Comparison of ENCODE assay signal across 12 cellular contexts in genomic region chr9:134956387-134956786, GRCh38. TPM values are rescaled to one million over a fixed set of nuclear protein-coding genes. Genes with fewer than 3 reads are reported as not detected.
A peak's percentile ranks its signal among the peaks of the same experiment; 100 is the strongest.
DNase-seq lines count a peak whose midpoint lies in the region; ATAC-seq, FAIRE-seq and TF ChIP-seq lines count a peak whose summit lies in the region.
"Not testable (repeated sequence)": the region's sequence is repeated elsewhere in the genome, so short reads cannot be mapped to it uniquely, and the experiment has no call there.
"Had no signal": no experiment of that assay in that cellular context is flagged by ENCODE, and none has a peak within 500 bp of the region (broad histone marks: within the 10 kb centered on the region; RNA-seq: fewer than 3 reads in every experiment).

No MANE protein-coding gene starts in this region.

- H3K4me1 ChIP-seq in A549; HEK293 (ENCODE audit: control insufficient read depth, insufficient read depth, low read length); GM12878 (ENCODE audit: control insufficient read depth, insufficient read depth, low read length); keratinocyte (ENCODE audit: control insufficient read depth, extremely low read depth, insufficient read depth, low read length): not testable (repeated sequence)

- TF ChIP-seq EP300 in A549 (IDR thresholded peaks at IDR 0.05); GM12878 (IDR thresholded peaks at IDR 0.05; ENCODE audit: borderline replicate concordance in 1 of 2, control insufficient read depth in 1 of 2, low read depth in 2 of 2, low read length in 2 of 2): not testable (repeated sequence)

- TF ChIP-seq RAD21 in A549 (conservative IDR thresholded peaks at IDR 0.05 in 1 of 2, IDR thresholded peaks at IDR 0.05 in 1 of 2); GM12878 (IDR thresholded peaks at IDR 0.05; ENCODE audit: insufficient read depth, low read depth, low read length): not testable (repeated sequence)

- not testable (repeated sequence) for H3K9me1 ChIP-seq in keratinocyte (ENCODE audit: control insufficient read depth, extremely low read depth, insufficient read depth, low read length)

- H3K9ac ChIP-seq in GM12878 (ENCODE audit: control insufficient read depth, insufficient read depth, low read length); keratinocyte (ENCODE audit: control insufficient read depth, extremely low read depth, insufficient read depth, low read length): not testable (repeated sequence)

- RAD21 ChIA-PET in GM12878 (lab: Charles Lee; ENCODE audit: unreplicated experiment): not testable (repeated sequence)

- H3K27ac ChIP-seq in A549; HEK293 (ENCODE audit: extremely low read depth, low read depth, low read length); GM12878 (ENCODE audit: control insufficient read depth, insufficient read depth); keratinocyte (ENCODE audit: control insufficient read depth, insufficient read depth, low read length): not testable (repeated sequence)

- POLR2A ChIA-PET in A549 (lab: Yijun Ruan, JAX); HEK293 (lab: Yijun Ruan, JAX); GM12878 (lab: Charles Lee): not testable (repeated sequence)

- BruUV-seq in GM12878 (replicated peaks; lab: Mats Ljungman, UMichigan): not testable (repeated sequence)

- H2AFZ ChIP-seq in GM12878 (ENCODE audit: control insufficient read depth, low read depth, low read length); keratinocyte (ENCODE audit: control insufficient read depth, low read length): not testable (repeated sequence)

- not testable (repeated sequence) for H3K36me3 ChIP-seq in HEK293 (ENCODE audit: control insufficient read depth in 2 of 2, insufficient read depth in 1 of 2, low read length in 2 of 2); GM12878 (ENCODE audit: control insufficient read depth in 2 of 2, insufficient read depth in 2 of 2, low read length in 1 of 2); bronchial epithelial cell (ENCODE audit: control insufficient read depth, insufficient read depth, low read length); keratinocyte (ENCODE audit: control insufficient read depth in 2 of 2, extremely low read depth in 1 of 2, insufficient read depth in 2 of 2, low read length in 2 of 2)

- not testable (repeated sequence) for DNase-seq in A549 (ENCODE audit: low read depth in 1 of 2, low spot score in 1 of 2); GM12891 (ENCODE audit: insufficient read length, low spot score); HTR-8/SVneo (ENCODE audit: insufficient read length, low spot score); GM12878 (ENCODE audit: low read depth, low spot score); bronchial epithelial cell (ENCODE audit: low read depth); keratinocyte (ENCODE audit: low read depth, low spot score)

- ATAC-seq in A549, GM12878: not testable (repeated sequence)

- not testable (repeated sequence) for H3K79me2 ChIP-seq in GM12878 (ENCODE audit: control insufficient read depth, insufficient read depth, low read length); keratinocyte (ENCODE audit: control insufficient read depth, insufficient read depth, low read length)

- not testable (repeated sequence) for H3K4me3 ChIP-seq in A549; HEK293 (ENCODE audit: low read depth, low read length); GM12878; bronchial epithelial cell (ENCODE audit: low read depth, low read length); keratinocyte (ENCODE audit: control insufficient read depth in 2 of 3, extremely low read depth in 1 of 3, insufficient read depth in 2 of 3, low read depth in 1 of 3, low read length in 3 of 3)

- not testable (repeated sequence) for H3K4me2 ChIP-seq in A549; GM12878 (ENCODE audit: control insufficient read depth, insufficient read depth); keratinocyte (ENCODE audit: control insufficient read depth, extremely low read depth, insufficient read depth, low read depth, low read length)

- CTCF ChIA-PET in A549 (lab: Yijun Ruan, JAX); GM12878 (lab: Yijun Ruan, JAX): not testable (repeated sequence)
- CTCF ChIA-PET in HEK293 (lab: Yijun Ruan, JAX): interaction anchor here (0.6 kb wide), 1 partner anchor 10 kb away, joined by 4 read pairs; no protein-coding TSS in a partner anchor

- H4K20me1 ChIP-seq in GM12878 (ENCODE audit: control insufficient read depth, insufficient read depth); keratinocyte (ENCODE audit: control insufficient read depth, extremely low read depth, insufficient read depth, low read length): not testable (repeated sequence)

- TF ChIP-seq POLR2A in A549 (IDR thresholded peaks at IDR 0.05; ENCODE audit: low read length); GM12891 (IDR thresholded peaks at IDR 0.05; ENCODE audit: low read depth, low read length); GM12878 (IDR thresholded peaks at IDR 0.05; ENCODE audit: low read depth, low read length): not testable (repeated sequence)

- not testable (repeated sequence) for H3K9me3 ChIP-seq in A549; HEK293 (ENCODE audit: control insufficient read depth, insufficient read depth, low read depth, low read length); GM12878 (replicated peaks; ENCODE audit: control insufficient read depth, insufficient read depth, low read length); keratinocyte (ENCODE audit: control insufficient read depth, low read depth, low read length)

- H3K27me3 ChIP-seq in GM12878 (replicated peaks in 1 of 2; ENCODE audit: control insufficient read depth in 2 of 2, insufficient read depth in 2 of 2, low read length in 1 of 2); bronchial epithelial cell (ENCODE audit: control insufficient read depth, insufficient read depth, low read length); keratinocyte (ENCODE audit: control insufficient read depth, extremely low read depth, insufficient read depth, low read length): not testable (repeated sequence)

- 13% methylated on average over 6 of the region's 6 CpGs for WGBS in A549 (ENCODE audit: missing lambda C conversion rate)
- 28% methylated on average over 6 of the region's 6 CpGs for WGBS in GM12878 (ENCODE audit: insufficient coverage, insufficient replicate concordance, low lambda C conversion rate, missing lambda C conversion rate)

- dilution Hi-C loops in keratinocyte (cut with MboI; ENCODE audit: extremely low pct_ligation_motif_present, low sequenced_read_pairs): not testable (repeated sequence)

- peak; percentile 68 for FAIRE-seq in A549 (lab: Jason Lieb, UNC)
- peak; percentile 66 for FAIRE-seq in GM12891 (lab: Jason Lieb, UNC)
- FAIRE-seq in HTR-8/SVneo (lab: Jason Lieb, UNC): peak; percentile 71
- FAIRE-seq in GM12878 (lab: Jason Lieb, UNC): peak; percentile 71
- peak; percentile 96 for FAIRE-seq in bronchial epithelial cell (lab: Jason Lieb, UNC)
- peak; percentile 13 for FAIRE-seq in keratinocyte (lab: Jason Lieb, UNC)

- TF ChIP-seq CTCF in A549 (IDR thresholded peaks at IDR 0.05); HEK293 (tag by site-specific recombination; IDR thresholded peaks at IDR 0.05); GM12878 (IDR thresholded peaks at IDR 0.05 in 2 of 3, conservative IDR thresholded peaks at IDR 0.05 in 1 of 3; ENCODE audit: control insufficient read depth in 2 of 3, extremely low read depth in 1 of 3, insufficient read depth in 1 of 3, low read depth in 3 of 3, low read length in 3 of 3); bronchial epithelial cell (IDR thresholded peaks at IDR 0.05; ENCODE audit: insufficient read depth, low read length, severe bottlenecking); keratinocyte (optimal IDR thresholded peaks at IDR 0.05 in 1 of 3, IDR thresholded peaks at IDR 0.05 in 1 of 3, conservative IDR thresholded peaks at IDR 0.05 in 1 of 3; ENCODE audit: extremely low read depth in 1 of 3, insufficient read depth in 2 of 3, low read length in 3 of 3): not testable (repeated sequence)

- in situ Hi-C loops in GM12878 (cut with MboI): not testable (repeated sequence)

- intact Hi-C loops in GM12878 (cut with micrococcal nuclease; ENCODE audit: unreplicated experiment): not testable (repeated sequence)

- SMC1A ChIA-PET in GM12878 (lab: Charles Lee; ENCODE audit: uncharacterized antibody, unreplicated experiment): not testable (repeated sequence)

RNA-seq across cellular contexts. Expression of gene FCN1, which starts 38.7 kb away (rescaled TPM):
- polyA plus RNA-seq in A549 (2011; rRNA removed) (not detected in 2 replicates), A549 (2017; fragmentation: RNase III; extraction: RNeasy Plus Mini Kit Qiagen cat#74134 plus additional on column Dnase treatment) (not detected in 3 replicates), GM12878 (2011; rRNA removed) (not detected in 2 replicates), GM12878 (2014; fragmentation: Illumina TruSeq; extraction: Trizol) (not detected in 2 replicates), GM12878 (2014; fragmentation: Nextera tagmentation; extraction: Ambion mirVana) (not detected), GM12878 (2014; rRNA removed) (not detected in 2 replicates), GM12878 (2016; fragmentation: Nextera tagmentation; extraction: Ambion mirVana) (not detected), keratinocyte (not detected in 3 replicates)
- not detected in 2 replicates for polyA plus RNA-seq in A549 (2012; cell fraction: cytosol; rRNA removed)
- not detected in 2 replicates for polyA plus RNA-seq in A549 (2012; cell fraction: nucleus; rRNA removed)
- polyA minus RNA-seq in A549 (2011; rRNA and poly(A)+ RNA removed): not detected in 2 replicates
- polyA plus RNA-seq in GM12891 (2012; ENCODE audit: low read depth, missing spikeins): not detected
- not detected in 2 replicates for total RNA-seq in GM12878 (2013; cell fraction: nucleolus; rRNA removed)
- total RNA-seq in GM12878 (2014; rRNA removed) (not detected in 2 replicates), GM12878 (2014; rRNA removed; fragmentation: Illumina TruSeq; extraction: Trizol) (not detected in 2 replicates), GM12878 (2021) (0.08 TPM in 1 of 2 replicates, not detected in the other), bronchial epithelial cell (not detected in 2 replicates)
- not detected for polyA plus RNA-seq in GM12878 (2011; ENCODE audit: low read depth)
- not detected in 2 replicates for polyA plus RNA-seq in GM12878 (2011; cell fraction: cytosol; rRNA removed)
- polyA plus RNA-seq in GM12878 (2011; cell fraction: nucleus; rRNA removed): not detected in 2 replicates
- not detected in 2 replicates for polyA plus RNA-seq in GM12878 (2012)
- not detected in 2 replicates for polyA minus RNA-seq in GM12878 (2011; rRNA and poly(A)+ RNA removed)
- not detected in 2 replicates for polyA minus RNA-seq in GM12878 (2011; cell fraction: cytosol; rRNA and poly(A)+ RNA removed)
- polyA minus RNA-seq in GM12878 (2011; cell fraction: nucleus; rRNA and poly(A)+ RNA removed): not detected in 2 replicates
- polyA plus RNA-seq in keratinocyte (2011; ENCODE audit: low read depth): not detected
- polyA plus RNA-seq in keratinocyte (2011; cell fraction: cytosol; rRNA removed): not detected in 2 replicates
- polyA plus RNA-seq in keratinocyte (2011; cell fraction: nucleus; rRNA removed): not detected in 2 replicates
- polyA plus RNA-seq in keratinocyte (2012; ENCODE audit: low replicate concordance): not detected in 2 replicates
- polyA minus RNA-seq in keratinocyte: not detected in 3 replicates
- polyA minus RNA-seq in keratinocyte (2011; cell fraction: cytosol; rRNA and poly(A)+ RNA removed): not detected
- polyA minus RNA-seq in keratinocyte (2011; cell fraction: nucleus; rRNA and poly(A)+ RNA removed): not detected in 2 replicates
- total RNA-seq: A172; A673; CD4-positive, CD25-positive, alpha-beta regulatory T cell had no signal
- polyA plus RNA-seq: AG04450; CD8-positive, alpha-beta memory T cell had no signal
